18 cellular contexts compared by ENCODE assay signal in the genomic region with DNA sequence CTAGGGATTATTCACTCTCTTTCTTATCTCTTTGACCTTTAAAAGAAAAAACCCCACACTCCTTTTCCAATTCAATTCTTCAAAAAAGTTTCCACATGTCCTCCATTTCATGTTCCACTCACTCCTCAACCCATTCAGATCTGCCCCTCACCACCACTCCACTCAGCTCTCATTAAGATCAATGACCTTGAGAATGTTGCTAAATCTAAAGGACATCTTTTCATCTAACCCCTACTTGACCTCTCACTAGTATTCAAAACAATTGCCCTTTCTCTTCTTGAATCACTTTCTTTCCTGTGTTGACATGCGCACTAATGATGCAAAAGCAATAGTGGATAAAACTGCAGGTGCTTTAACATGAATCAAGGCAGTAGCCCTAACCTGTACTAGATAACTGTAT. TPM values are rescaled to one million over a fixed set of nuclear protein-coding genes. Genes with fewer than 3 reads are reported as not detected.
DNase-seq lines count a peak whose midpoint lies in the region; ATAC-seq, FAIRE-seq and TF ChIP-seq lines count a peak whose summit lies in the region.
"Had no signal": no experiment of that assay in that cellular context is flagged by ENCODE, and none has a peak within 500 bp of the region (broad histone marks: within the 10 kb centered on the region; RNA-seq: fewer than 3 reads in every experiment).

No MANE protein-coding gene starts in this region.

- ATAC-seq in activated CD4-positive, alpha-beta T cell treated with anti-CD3 and anti-CD28 coated beads for 36 hours = no peak

- no peaks in the 10 kb centered on the region for H3K27me3 Mint-ChIP-seq in activated CD4-positive, alpha-beta T cell treated with anti-CD3 and anti-CD28 coated beads for 36 hours
- H3K27me3 Mint-ChIP-seq in activated T-helper 2 cell treated with anti-CD3 and anti-CD28 coated beads, Interferon-gamma antibody, Interleukin-2, Interleukin-4, amounts not matched to agents 10 μg/mL and 5 μg/mL and 100 μg/mL, durations not matched to agents 14 hours and 24 hours and 36 hours (ENCODE audit: low read depth) = no peaks in the 10 kb centered on the region
- H3K27me3 Mint-ChIP-seq in nephron (ENCODE audit: low read depth) = no peaks in the 10 kb centered on the region
- H3K27me3 Mint-ChIP-seq: activated CD4-positive, alpha-beta memory T cell treated with anti-CD3 and anti-CD28 coated beads for 36 hours had no signal

- no peaks in the 10 kb centered on the region for H3K9me3 Mint-ChIP-seq in activated CD4-positive, alpha-beta T cell treated with anti-CD3 and anti-CD28 coated beads for 36 hours (ENCODE audit: low read depth)
- no peaks in the 10 kb centered on the region for H3K9me3 Mint-ChIP-seq in activated T-helper 2 cell treated with anti-CD3 and anti-CD28 coated beads, Interferon-gamma antibody, Interleukin-2, Interleukin-4, amounts not matched to agents 10 μg/mL and 5 μg/mL and 100 μg/mL, durations not matched to agents 14 hours and 24 hours and 36 hours
- H3K9me3 Mint-ChIP-seq in nephron = no peaks in the 10 kb centered on the region
- H3K9me3 Mint-ChIP-seq: activated CD4-positive, alpha-beta memory T cell treated with anti-CD3 and anti-CD28 coated beads for 36 hours; T-helper 1 cell treated with Interleukin-12 subunit alpha and Interleukin-12 subunit beta and Interleukin-4 antibody, amounts not matched to agents 30 μg/mL and 1 μg/mL, for 36 hours had no signal

- no peak overlapping the region for H3K4me3 Mint-ChIP-seq in activated CD4-positive, alpha-beta T cell treated with anti-CD3 and anti-CD28 coated beads for 36 hours
- H3K4me3 Mint-ChIP-seq in activated T-helper 2 cell treated with anti-CD3 and anti-CD28 coated beads, Interferon-gamma antibody, Interleukin-2, Interleukin-4, amounts not matched to agents 10 μg/mL and 5 μg/mL and 100 μg/mL, durations not matched to agents 14 hours and 24 hours and 36 hours (ENCODE audit: low read depth) = no peak overlapping the region
- no peak overlapping the region for H3K4me3 Mint-ChIP-seq in nephron
- H3K4me3 Mint-ChIP-seq: activated CD4-positive, alpha-beta memory T cell treated with anti-CD3 and anti-CD28 coated beads for 36 hours; T-helper 1 cell treated with Interleukin-12 subunit alpha and Interleukin-12 subunit beta and Interleukin-4 antibody, amounts not matched to agents 30 μg/mL and 1 μg/mL, for 36 hours had no signal

- CTCF ChIA-PET in activated CD4-positive, alpha-beta T cell treated with anti-CD3 and anti-CD28 coated beads for 36 hours (lab: Charles Lee) = interaction anchor here (1.0 to 1.3 kb wide), 2 partner anchors 9 to 79 kb away, joined by 3 to 4 read pairs; partner anchors contain the start of gene HECTD1

- H3K4me1 Mint-ChIP-seq in activated CD4-positive, alpha-beta T cell treated with anti-CD3 and anti-CD28 coated beads for 36 hours = peaks cover 55% of the 10 kb centered on the region
- peaks cover 34% of the 10 kb centered on the region for H3K4me1 Mint-ChIP-seq in activated T-helper 2 cell treated with anti-CD3 and anti-CD28 coated beads, Interferon-gamma antibody, Interleukin-2, Interleukin-4, amounts not matched to agents 10 μg/mL and 5 μg/mL and 100 μg/mL, durations not matched to agents 14 hours and 24 hours and 36 hours (ENCODE audit: low read depth)
- peaks cover 28% of the 10 kb centered on the region for H3K4me1 Mint-ChIP-seq in nephron

- H3K36me3 Mint-ChIP-seq in activated CD4-positive, alpha-beta T cell treated with anti-CD3 and anti-CD28 coated beads for 36 hours (ENCODE audit: low read depth) = peaks cover 41% of the 10 kb centered on the region
- H3K36me3 Mint-ChIP-seq in activated T-helper 2 cell treated with anti-CD3 and anti-CD28 coated beads, Interferon-gamma antibody, Interleukin-2, Interleukin-4, amounts not matched to agents 10 μg/mL and 5 μg/mL and 100 μg/mL, durations not matched to agents 14 hours and 24 hours and 36 hours (ENCODE audit: low read depth) = peaks cover 54% of the 10 kb centered on the region
- H3K36me3 Mint-ChIP-seq in nephron (ENCODE audit: low read depth) = peaks cover 54% of the 10 kb centered on the region

- POLR2A ChIA-PET in activated CD4-positive, alpha-beta T cell treated with anti-CD3 and anti-CD28 coated beads for 36 hours (lab: Charles Lee) = interaction anchor here (1.3 kb wide), 1 partner anchor 9 kb away, joined by 3 read pairs; no protein-coding TSS in a partner anchor

- intact Hi-C loops in activated CD4-positive, alpha-beta T cell treated with anti-CD3 and anti-CD28 coated beads for 36 hours (cut with DNase I, micrococcal nuclease) = no loop called here
- intact Hi-C loops in activated T-helper 2 cell treated with anti-CD3 and anti-CD28 coated beads, Interferon-gamma antibody, Interleukin-2, Interleukin-4, amounts not matched to agents 10 μg/mL and 5 μg/mL and 100 μg/mL, durations not matched to agents 14 hours and 24 hours and 36 hours (cut with micrococcal nuclease) = loop anchor here (1.0 kb wide), 1 partner anchor 8 kb away; no protein-coding TSS in a partner anchor

- TF ChIP-seq CTCF in nephron (IDR thresholded peaks at IDR 0.05; ENCODE audit: unreplicated experiment in 3 of 3) = no peak

- no peak for DNase-seq in activated CD4-positive, alpha-beta T cell treated with anti-CD3 and anti-CD28 coated beads for 36 hours
- no peak for DNase-seq in activated CD4-positive, alpha-beta T cell treated with anti-CD3 and anti-CD28 coated beads, Interleukin-2, amount 50 U/mL, for 1 hour
- no peak for DNase-seq in HTR-8/SVneo (ENCODE audit: insufficient read length, low spot score)
- DNase-seq in activated T-helper 2 cell treated with anti-CD3 and anti-CD28 coated beads, Interferon-gamma antibody, Interleukin-2, Interleukin-4, amounts not matched to agents 10 μg/mL and 5 μg/mL and 100 μg/mL, durations not matched to agents 14 hours and 24 hours and 36 hours (ENCODE audit: low spot score) = no peak
- no peak for DNase-seq in amygdala (lab: John Stamatoyannopoulos, UW)
- no peak for DNase-seq in GM03348 (ENCODE audit: low spot score)
- no peak for DNase-seq in medulla oblongata (ENCODE audit: extremely low spot score)
- DNase-seq: activated CD4-positive, alpha-beta memory T cell treated with anti-CD3 and anti-CD28 coated beads for 36 hours; anterior cingulate cortex; dermis blood vessel endothelial cell; GDM1; islet precursor cell; Karpas-422; MV-4-11; NCI-H69; substantia nigra had no signal

- peak; percentile 65 for FAIRE-seq in HTR-8/SVneo (lab: Jason Lieb, UNC)

- H3K27ac Mint-ChIP-seq in activated CD4-positive, alpha-beta T cell treated with anti-CD3 and anti-CD28 coated beads for 36 hours = peak overlapping the region; percentile 49
- H3K27ac Mint-ChIP-seq in activated T-helper 2 cell treated with anti-CD3 and anti-CD28 coated beads, Interferon-gamma antibody, Interleukin-2, Interleukin-4, amounts not matched to agents 10 μg/mL and 5 μg/mL and 100 μg/mL, durations not matched to agents 14 hours and 24 hours and 36 hours = peak overlapping the region; percentile 40
- H3K27ac Mint-ChIP-seq in nephron = peak overlapping the region; percentile 1 to 2 (median 2)
- H3K27ac Mint-ChIP-seq: activated CD4-positive, alpha-beta memory T cell treated with anti-CD3 and anti-CD28 coated beads for 36 hours; T-helper 1 cell treated with Interleukin-12 subunit alpha and Interleukin-12 subunit beta and Interleukin-4 antibody, amounts not matched to agents 30 μg/mL and 1 μg/mL, for 36 hours had no signal

RNA-seq across cellular contexts. Expression of gene HECTD1, which starts 9.9 kb away (rescaled TPM):
- total RNA-seq in activated CD4-positive, alpha-beta T cell treated with anti-CD3 and anti-CD28 coated beads for 36 hours = 10 to 100 TPM; 87.1 to 89.5 TPM
- total RNA-seq in activated T-helper 2 cell treated with anti-CD3 and anti-CD28 coated beads, Interferon-gamma antibody, Interleukin-2, Interleukin-4, amounts not matched to agents 10 μg/mL and 5 μg/mL and 100 μg/mL, durations not matched to agents 14 hours and 24 hours and 36 hours = 109 and 114 TPM in 2 replicates
